In the genomic region with DNA sequence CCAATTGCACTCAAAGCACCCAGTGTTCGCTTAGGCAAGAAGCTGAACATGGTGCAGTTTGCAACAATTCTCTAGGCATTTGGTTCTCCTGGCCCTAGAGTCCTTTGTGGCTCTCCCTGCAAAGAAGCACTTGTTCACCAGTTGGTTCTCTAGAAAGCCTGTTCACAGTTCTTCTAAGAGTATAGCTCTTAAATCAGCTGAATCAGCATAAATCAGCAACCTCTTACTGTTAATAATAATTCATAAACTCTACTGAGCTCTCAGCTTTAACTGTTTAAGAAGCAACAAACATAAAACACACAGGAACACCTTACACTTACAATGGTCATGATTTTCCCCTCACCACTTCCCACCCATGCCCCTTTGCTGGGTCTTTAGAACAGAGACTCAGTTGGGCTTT, we compare ENCODE assay signal across 24 cellular contexts. TPM values are rescaled to one million over a fixed set of nuclear protein-coding genes. Genes with fewer than 3 reads are reported as not detected.
DNase-seq lines count a peak whose midpoint lies in the region; ATAC-seq, FAIRE-seq and TF ChIP-seq lines count a peak whose summit lies in the region.
"Had no signal": no experiment of that assay in that cellular context is flagged by ENCODE, and none has a peak within 500 bp of the region (broad histone marks: within the 10 kb centered on the region; RNA-seq: fewer than 3 reads in every experiment).

No MANE protein-coding gene starts in this region.

- H3K4me1 ChIP-seq in HCT116 (ENCODE audit: control insufficient read depth in 1 of 2, insufficient read depth in 2 of 2, low read length in 2 of 2) (peaks cover 2 to 12% of the 10 kb centered on the region in 2 experiments; a peak in 2 of 4 replicates), PC-3 (ENCODE audit: insufficient read depth, low read length) (peaks cover 23% of the 10 kb centered on the region), H1 (replicated peaks in 1 of 4; ENCODE audit: control insufficient read depth in 3 of 4, insufficient read depth in 4 of 4, low read length in 3 of 4) (no peaks in the 10 kb centered on the region; a peak in 1 of 7 replicates), HAP-1 (no peaks in the 10 kb centered on the region)
- H3K4me1 ChIP-seq: Caco-2 had no signal

- H4K5ac ChIP-seq in H1 (ENCODE audit: insufficient read length, low read depth, low read length): no peak overlapping the region

- H3K4me3 ChIP-seq in HCT116 (replicated peaks in 1 of 2; ENCODE audit: low read depth in 1 of 2, low read length in 2 of 2) (no peak overlapping the region), PC-3 (ENCODE audit: low read length) (no peak overlapping the region; the same call in 1 of the 2 replicates), H1 (ENCODE audit: extremely low read depth in 1 of 4, insufficient read depth in 2 of 4, low read depth in 3 of 4, low read length in 4 of 4) (no peak overlapping the region), skin epidermis (no peak overlapping the region), HAP-1 (no peak overlapping the region)

- H3K27me3 ChIP-seq in HCT116 (ENCODE audit: insufficient read depth, low read length) (no peaks in the 10 kb centered on the region), PC-3 (ENCODE audit: low read length) (no peaks in the 10 kb centered on the region), H1 (replicated peaks in 1 of 4; ENCODE audit: control insufficient read depth in 3 of 4, extremely low read depth in 1 of 4, insufficient read depth in 3 of 4, low read length in 3 of 4) (no peaks in the 10 kb centered on the region), HAP-1 (ENCODE audit: low read depth) (peaks cover 7% of the 10 kb centered on the region; the same call in 1 of the 2 replicates)

- POLR2A ChIA-PET in HCT116 (lab: Charles Lee) (no interaction called here), PC-3 (lab: Charles Lee; ENCODE audit: unreplicated experiment) (no interaction called here), H1 (lab: Charles Lee; ENCODE audit: partially characterized antibody) (interaction anchor here (0.6 kb wide), 1 partner anchor 276 kb away, joined by 6 read pairs; no protein-coding TSS in a partner anchor)

- peak overlapping the region; percentile 44; the same call in 1 of the 2 replicates for H3K4me2 ChIP-seq in HCT116 (ENCODE audit: low read length)
- peak overlapping the region; percentile 80 for H3K4me2 ChIP-seq in PC-3 (ENCODE audit: low read length)
- H3K4me2 ChIP-seq in H1 (ENCODE audit: insufficient read depth in 1 of 2, low read depth in 2 of 2, low read length in 2 of 2): no peak overlapping the region

- in situ Hi-C loops in HAP-1 (cut with MboI; ENCODE audit: low sequenced_read_pairs): loop anchor here (25.0 kb wide), 1 partner anchor 1121 kb away; a partner anchor contains a TSS

- H3K9me2 ChIP-seq in HCT116 (ENCODE audit: insufficient read depth) (no peaks in the 10 kb centered on the region), PC-3 (replicated peaks; ENCODE audit: low read length) (no peaks in the 10 kb centered on the region)

- no peaks in the 10 kb centered on the region for H4K20me1 ChIP-seq in HCT116 (ENCODE audit: insufficient read depth)
- no peaks in the 10 kb centered on the region for H4K20me1 ChIP-seq in PC-3 (ENCODE audit: low read length)
- no peaks in the 10 kb centered on the region for H4K20me1 ChIP-seq in H1 (replicated peaks in 1 of 2; ENCODE audit: control insufficient read depth in 1 of 2, insufficient read depth in 2 of 2, low read length in 2 of 2)

- no peak overlapping the region for H2AFZ ChIP-seq in HCT116 (ENCODE audit: low read depth, low read length, poor library complexity, severe bottlenecking)
- H2AFZ ChIP-seq in PC-3 (ENCODE audit: low read length): peak overlapping the region; percentile 87
- no peak overlapping the region for H2AFZ ChIP-seq in H1 (ENCODE audit: low read length)

- FAIRE-seq in H1 (lab: Jason Lieb, UNC): no peak
- FAIRE-seq: GM12891 had no signal

- H3K23me2 ChIP-seq in H1 (ENCODE audit: low read depth, low read length): no peaks in the 10 kb centered on the region

- no peak overlapping the region for H3K18ac ChIP-seq in H1 (ENCODE audit: extremely low read depth, low read length)

- RAD21 ChIA-PET in HCT116 (lab: Charles Lee; ENCODE audit: low non-redundant PET in 1 of 2, low total read pairs in 2 of 2, uncharacterized antibody in 2 of 2, unreplicated experiment in 2 of 2): no interaction called here

- no peak overlapping the region for H3K9ac ChIP-seq in HCT116 (ENCODE audit: low read length)
- no peak overlapping the region for H3K9ac ChIP-seq in PC-3 (ENCODE audit: low read length)
- H3K9ac ChIP-seq in H1 (replicated peaks in 1 of 4; ENCODE audit: extremely low read depth in 1 of 4, low read depth in 3 of 4, low read length in 3 of 4): no peak overlapping the region

- ATAC-seq in HCT116: no peak
- ATAC-seq in PC-3: no peak
- ATAC-seq: CD8-positive, alpha-beta T cell had no signal

- no peak overlapping the region for H4K8ac ChIP-seq in H1 (ENCODE audit: extremely low read depth, insufficient read depth, low read length)

- H3F3A ChIP-seq in PC-3 (ENCODE audit: low read length, unreplicated experiment): no peaks in the 10 kb centered on the region

- no TSS peak for BruUV-seq in HCT116 (replicated peaks; lab: Mats Ljungman, UMichigan)
- BruUV-seq in PC-3 (replicated peaks; lab: Mats Ljungman, UMichigan): no TSS peak

- DNase-seq in HCT116 (ENCODE audit: low read depth, low spot score) (no peak), PC-3 (peak; percentile 9), H1 (ENCODE audit: low read depth in 1 of 2, low spot score in 2 of 2) (no peak), cerebellum (ENCODE audit: low spot score) (no peak), NCI-H187 treated with DMSO at 0.1 percent for 48 hours (lab: John Stamatoyannopoulos, UW) (no peak), HAP-1 (ENCODE audit: low spot score in 2 of 2) (no peak)
- DNase-seq: Caco-2; CD8-positive, alpha-beta T cell; DMS79 treated with DMSO at 0.1 percent for 48 hours; GF-D8; Kasumi-1; MV-4-11; NCI-H1105; NCI-H1436 treated with DMSO at 0.1 percent for 48 hours; NCI-H1930; NCI-H2107; NCI-H524; NCI-H82; NK-92 treated with Interleukin-12 subunit alpha and Interleukin-12 subunit beta, amount 100 ng/mL, for 24 hours; RPMI8226; T-helper 1 cell had no signal

- H2BK15ac ChIP-seq in H1 (ENCODE audit: low read length): no peak overlapping the region

- whole genome bisulfite sequencing in H1 (ENCODE audit: extremely low coverage in 1 of 2, insufficient coverage in 1 of 2, insufficient read length in 1 of 2, insufficient replicate concordance in 2 of 2, low coverage in 1 of 2, low lambda C conversion rate in 2 of 2, missing lambda C conversion rate in 1 of 2), 2 experiments: 91% methylated on average over 1 of the region's 1 CpG; no CpG with 5 or more reads in 1 of the 2 experiments

- TF ChIP-seq RAD21 in HCT116 (IDR thresholded peaks at IDR 0.05; ENCODE audit: low read depth) (no peak), H1 (IDR thresholded peaks at IDR 0.05 in 1 of 2, conservative IDR thresholded peaks at IDR 0.05 in 1 of 2; ENCODE audit: low read depth in 2 of 2, low read length in 2 of 2) (no peak)

- H2BK12ac ChIP-seq in H1 (ENCODE audit: low read depth, low read length): no peak overlapping the region

- TF ChIP-seq CTCF in HCT116 (IDR thresholded peaks at IDR 0.05 in 2 of 3, conservative IDR thresholded peaks at IDR 0.05 in 1 of 3; ENCODE audit: borderline replicate concordance in 1 of 3, insufficient read depth in 1 of 3, low read depth in 2 of 3, low read length in 2 of 3) (no peak), PC-3 (conservative IDR thresholded peaks at IDR 0.05; ENCODE audit: low read depth, low read length) (no peak), H1 (IDR thresholded peaks at IDR 0.05; ENCODE audit: control extremely low read depth in 1 of 3, insufficient read depth in 1 of 3, low read depth in 1 of 3, low read length in 3 of 3) (no peak)

- no peak overlapping the region for H4K91ac ChIP-seq in H1 (replicated peaks; ENCODE audit: insufficient read length, low read length)

- H2BK5ac ChIP-seq in H1 (ENCODE audit: low read depth, low read length): no peak overlapping the region

- no peak overlapping the region for H3K56ac ChIP-seq in H1 (replicated peaks; ENCODE audit: insufficient read length, low read depth, low read length)

- no peak overlapping the region for H2BK20ac ChIP-seq in H1 (ENCODE audit: low read length)

- intact Hi-C loops in HCT116 (cut with micrococcal nuclease) (no loop called here), PC-3 (cut with micrococcal nuclease) (no loop called here)

- H3K23ac ChIP-seq in H1 (ENCODE audit: insufficient read length): no peak overlapping the region

- no peak overlapping the region for H3K27ac ChIP-seq in HCT116 (ENCODE audit: low read depth, low read length)
- peak overlapping the region; percentile 29 for H3K27ac ChIP-seq in PC-3 (ENCODE audit: low read length)
- H3K27ac ChIP-seq in H1 (ENCODE audit: low read depth, low read length): no peak overlapping the region
- peak overlapping the region in 12 of 21 experiments; percentile 10 to 76 (median 52) for H3K27ac ChIP-seq in skin epidermis
- H3K27ac ChIP-seq: C4-2B had no signal

- H2BK120ac ChIP-seq in H1 (replicated peaks; ENCODE audit: low read depth, low read length): no peak overlapping the region

- H3K9me3 ChIP-seq in HCT116 (ENCODE audit: control insufficient read depth in 1 of 2, insufficient read depth in 1 of 2, low read depth in 1 of 2, low read length in 2 of 2): no peaks in the 10 kb centered on the region
- no peaks in the 10 kb centered on the region for H3K9me3 ChIP-seq in PC-3 (ENCODE audit: low read length)
- no peaks in the 10 kb centered on the region for H3K9me3 ChIP-seq in H1 (ENCODE audit: insufficient read depth in 2 of 2, low read depth in 1 of 2, low read length in 1 of 2)
- no peaks in the 10 kb centered on the region for H3K9me3 ChIP-seq in HAP-1
- H3K9me3 ChIP-seq: Caco-2 had no signal

- H3K4ac ChIP-seq in H1 (replicated peaks; ENCODE audit: insufficient read length, low read depth, low read length): no peak overlapping the region

- no peak overlapping the region for H2AK5ac ChIP-seq in H1 (ENCODE audit: low read depth, low read length)

- H3K36me3 ChIP-seq in HCT116 (ENCODE audit: control insufficient read depth in 1 of 2, insufficient read depth in 2 of 2, low read length in 2 of 2): no peaks in the 10 kb centered on the region
- H3K36me3 ChIP-seq in PC-3 (ENCODE audit: low read depth, low read length): no peaks in the 10 kb centered on the region
- no peaks in the 10 kb centered on the region for H3K36me3 ChIP-seq in H1 (ENCODE audit: control insufficient read depth in 2 of 4, insufficient read depth in 4 of 4, low read length in 3 of 4)
- H3K36me3 ChIP-seq in HAP-1 (replicated peaks): no peaks in the 10 kb centered on the region

- no peak for TF ChIP-seq POLR2A in HCT116 (IDR thresholded peaks at IDR 0.05; ENCODE audit: borderline replicate concordance, extremely low read depth, insufficient read depth, insufficient read length)
- no peak for TF ChIP-seq POLR2A in H1 (IDR thresholded peaks at IDR 0.05; ENCODE audit: control extremely low read depth in 1 of 2, low read depth in 2 of 2, low read length in 2 of 2)

- CTCF ChIA-PET in HCT116 (lab: Charles Lee): interaction anchor here (1.4 kb wide), 1 partner anchor 134 kb away, joined by 3 read pairs; no protein-coding TSS in a partner anchor
- CTCF ChIA-PET in PC-3 (lab: Charles Lee): interaction anchor here (0.6 kb wide), 1 partner anchor 134 kb away, joined by 3 read pairs; no protein-coding TSS in a partner anchor
- CTCF ChIA-PET in H1 (lab: Charles Lee; ENCODE audit: partially characterized antibody): interaction anchor here (0.6 to 7.2 kb wide), 3 partner anchors 8 to 134 kb away, joined by 3 to 95 read pairs (median 7); no protein-coding TSS in a partner anchor

- no peaks in the 10 kb centered on the region for H3K79me2 ChIP-seq in HCT116 (ENCODE audit: insufficient read depth, low read length)
- no peaks in the 10 kb centered on the region for H3K79me2 ChIP-seq in PC-3 (ENCODE audit: low read length)
- no peaks in the 10 kb centered on the region for H3K79me2 ChIP-seq in H1 (ENCODE audit: control insufficient read depth in 1 of 2, insufficient read depth in 2 of 2, low read length in 2 of 2)

- H3K14ac ChIP-seq in H1 (ENCODE audit: insufficient read length): no peak overlapping the region

- no peak for TF ChIP-seq EP300 in H1 (IDR thresholded peaks at IDR 0.05; ENCODE audit: borderline replicate concordance in 1 of 2, low read depth in 2 of 2, low read length in 2 of 2)

- H3K79me1 ChIP-seq in H1 (ENCODE audit: low read depth, low read length): no peaks in the 10 kb centered on the region

RNA-seq across cellular contexts. Expression of a gene that starts 56.8 kb away (rescaled TPM):
- total RNA-seq in HCT116 (2021; ENCODE audit: unreplicated experiment): 6.1 TPM
- 2.6 and 2.7 TPM in 2 replicates for polyA plus RNA-seq in HCT116 (2012)
- total RNA-seq in PC-3 (2014; rRNA removed): 9.4 and 12.3 TPM in 2 replicates
- 14.0 and 15.2 TPM in 2 replicates for total RNA-seq in H1 (2021; fragmentation: NEBNext Ultra II Directional; extraction: Animal tissue kit (Norgen Biotek cat#: 25700))
- 2.9 and 4.1 TPM in 2 replicates for polyA plus RNA-seq in H1 (2011; rRNA removed)
- polyA plus RNA-seq in H1 (2011; cell fraction: cytosol; rRNA removed): 5.1 TPM
- 7.8 TPM for polyA plus RNA-seq in H1 (2011; cell fraction: nucleus; rRNA removed)
- polyA plus RNA-seq in H1 (2012, experiment 1 of 2): 7.0 to 10.9 TPM (median 8.4 TPM) in 4 replicates
- polyA plus RNA-seq in H1 (2012, experiment 2 of 2): 0.41 TPM
- 8.2 TPM for polyA plus RNA-seq in H1 (2013, experiment 1 of 2)
- 7.4 TPM for polyA plus RNA-seq in H1 (2013, experiment 2 of 2)
- polyA minus RNA-seq in H1 (2011; rRNA and poly(A)+ RNA removed): 35.0 and 41.2 TPM in 2 replicates
- 11.2 TPM for polyA minus RNA-seq in H1 (2011; cell fraction: cytosol; rRNA and poly(A)+ RNA removed)
- 45.9 TPM for polyA minus RNA-seq in H1 (2011; cell fraction: nucleus; rRNA and poly(A)+ RNA removed)
- total RNA-seq in cerebellum: 31.2 TPM

Comparison
In these comparisons a context has a peak if more than half of its experiments do, and no peak if none do; other contexts are left out.
1. H3K27ac ChIP-seq: peak in PC-3 (single experiment) and skin epidermis (12 of 21); none in HCT116 (single experiment) and H1 (single experiment).
2. H3K4me2 ChIP-seq: peak in HCT116 (single experiment) and PC-3 (single experiment); none in H1 (0 of 2).